In the genomic region with DNA sequence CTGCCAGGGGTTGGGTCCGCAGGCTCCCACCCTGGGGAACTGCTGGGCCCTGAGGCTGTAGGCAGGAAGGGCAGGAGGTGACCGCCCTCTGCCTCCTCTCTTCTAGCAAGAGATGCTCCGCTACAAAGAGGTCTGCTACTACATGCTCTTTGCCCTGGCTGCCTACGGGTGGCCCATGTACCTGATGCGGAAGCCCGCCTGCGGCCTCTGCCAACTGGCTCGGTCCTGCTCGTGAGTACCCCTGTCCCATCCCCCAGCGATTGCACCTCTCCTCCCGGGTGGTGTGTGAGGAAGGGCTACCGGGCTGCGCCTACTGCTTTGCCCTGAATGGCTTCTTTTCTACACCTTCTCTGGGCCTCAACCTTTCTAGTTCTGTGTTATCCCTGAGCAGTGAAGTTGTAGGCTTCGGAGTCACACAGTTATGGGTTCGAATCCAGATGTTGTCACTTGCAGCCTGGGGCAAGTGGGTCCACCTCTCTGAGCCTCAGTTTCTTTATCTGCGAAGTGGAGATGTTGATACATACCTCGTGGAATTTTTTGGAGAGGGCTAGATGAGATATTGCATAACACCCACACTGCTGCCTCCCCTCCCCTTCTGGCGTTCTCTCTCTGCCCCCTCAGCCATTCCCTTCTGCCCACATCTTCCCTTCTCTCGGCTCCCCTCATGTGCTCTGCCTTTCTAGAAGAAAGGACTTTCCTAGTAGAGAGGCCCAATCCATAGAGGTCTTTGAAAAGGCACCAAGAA, we compare ENCODE assay signal across 12 cellular contexts.
"Had no signal": no experiment of that assay in that cellular context is flagged by ENCODE, and none has a peak within 500 bp of the region (broad histone marks: within the 10 kb centered on the region; RNA-seq: fewer than 3 reads in every experiment).

No MANE protein-coding gene starts in this region.

- H3K36me3 ChIP-seq: cardiac muscle cell, thyroid gland had no signal

- H3K9me3 ChIP-seq: heart left ventricle, left lung, prostate gland, thyroid gland had no signal

- DNase-seq: activated CD4-positive, alpha-beta T cell treated with anti-CD3 and anti-CD28 coated beads, Interleukin-2, amount 10 ng/mL, durations not matched to agents 7 days and 5 days; activated CD8-positive, alpha-beta T cell treated with anti-CD3 and anti-CD28 coated beads, Interleukin-2, amount 10 ng/mL, durations not matched to agents 7 days and 5 days; activated naive CD4-positive, alpha-beta T cell treated with anti-CD3 and anti-CD28 coated beads, Interleukin-2, amount 50 U/mL, for 16 hours; activated T-cell treated with anti-CD3 and anti-CD28 coated beads, Interleukin-2, amount 50 U/mL, for 24 hours; heart left ventricle; kidney; left lung; stimulated activated naive B cell treated with anti-CD40 and anti-IgM and Interleukin-4, amounts not matched to agents 10 μg/mL and 1 μg/mL and 100 μg/mL, for 72 hours; T1000; thyroid gland had no signal

- H3K4me1 ChIP-seq: prostate gland had no signal

- ATAC-seq: activated CD8-positive, alpha-beta T cell treated with anti-CD3 and anti-CD28 coated beads, Interleukin-2, amount 10 ng/mL, durations not matched to agents 7 days and 5 days; heart left ventricle; left lung; stimulated activated naive B cell treated with anti-CD40 and anti-IgM and Interleukin-4, amounts not matched to agents 10 μg/mL and 1 μg/mL and 100 μg/mL, for 72 hours had no signal

- H3K4me3 ChIP-seq: cardiac muscle cell, heart left ventricle, left lung, prostate gland, thyroid gland had no signal

- H3K27ac ChIP-seq: cardiac muscle cell, left lung, prostate gland, thyroid gland had no signal

- H3K27me3 ChIP-seq: cardiac muscle cell, heart left ventricle, left lung, thyroid gland had no signal
